Comparison of ENCODE assay signal across 13 cellular contexts in genomic region chr1:51621841-51622454, GRCh38. TPM values are rescaled to one million over a fixed set of nuclear protein-coding genes. Genes with fewer than 3 reads are reported as not detected.
A peak's percentile ranks its signal among the peaks of the same experiment; 100 is the strongest.
DNase-seq lines count a peak whose midpoint lies in the region; ATAC-seq and TF ChIP-seq lines count a peak whose summit lies in the region.
"Had no signal": no experiment of that assay in that cellular context is flagged by ENCODE, and none has a peak within 500 bp of the region (broad histone marks: within the 10 kb centered on the region; RNA-seq: fewer than 3 reads in every experiment).

No MANE protein-coding gene starts in this region.

- H3K4me1 ChIP-seq in right lobe of liver (peaks cover 0 to 56% (median 16%) of the 10 kb centered on the region in 4 donors), tibial artery (peaks cover 0 to 81% (median 53%) of the 10 kb centered on the region in 4 donors)

- intact Hi-C loops in right lobe of liver (cut with DNase I) = no loop called here
- intact Hi-C loops in tibial artery (cut with DNase I; ENCODE audit: low total_unique reads) = no loop called here

- no peak for TF ChIP-seq POLR2A in right lobe of liver (IDR thresholded peaks at IDR 0.05)

- TF ChIP-seq CTCF in WERI-Rb-1 (IDR thresholded peaks at IDR 0.05; ENCODE audit: low read depth, low read length) = no peak
- no peak for TF ChIP-seq CTCF in right lobe of liver (IDR thresholded peaks at IDR 0.05)
- TF ChIP-seq CTCF in tibial artery (IDR thresholded peaks at IDR 0.05) = no peak

- H3K27ac ChIP-seq in WERI-Rb-1 = peak overlapping the region; percentile 10; the same call in 1 of the 2 replicates
- H3K27ac ChIP-seq in right lobe of liver = peak overlapping the region; percentile 44 to 85 (median 76)
- peak overlapping the region; percentile 94 for H3K27ac ChIP-seq in tibial artery
- H3K27ac ChIP-seq: 22Rv1 had no signal

- peak; percentile 63 for DNase-seq in DMS53 (lab: John Stamatoyannopoulos, UW)
- no peak for DNase-seq in DMS53 treated with DMSO at 0.1 percent for 48 hours (lab: John Stamatoyannopoulos, UW; ENCODE audit: unreplicated experiment)
- no peak for DNase-seq in WERI-Rb-1
- DNase-seq in right lobe of liver = no peak
- DNase-seq in tibial artery = no peak
- no peak for DNase-seq in SKM-1 (lab: John Stamatoyannopoulos, UW; ENCODE audit: unreplicated experiment)
- DNase-seq in stimulated activated naive CD8-positive, alpha-beta T cell treated with anti-CD3 and anti-CD28 coated beads, Interleukin-15, Interleukin-2, amounts not matched to agents 100 U/mL and 50 U/mL, for 24 hours = no peak
- DNase-seq: CD4-positive, CD25-positive, alpha-beta regulatory T cell; cortex of kidney; stimulated activated CD4-positive, alpha-beta T cell treated with anti-CD3 and anti-CD28 coated beads, Interleukin-4, amount 100 ng/mL, for 1 hour had no signal

- WGBS in right lobe of liver (ENCODE audit: insufficient coverage, low coverage, low lambda C conversion rate, missing lambda C conversion rate) = 54% methylated on average over 2 of the region's 2 CpGs

- H3K36me3 ChIP-seq in WERI-Rb-1 (no peaks in the 10 kb centered on the region; the same call in 1 of the 2 replicates), right lobe of liver (no peaks in the 10 kb centered on the region), tibial artery (no peaks in the 10 kb centered on the region)

- peak in 1 of 4 donors; percentile 1 for ATAC-seq in right lobe of liver
- no peak for ATAC-seq in stimulated activated naive CD8-positive, alpha-beta T cell treated with anti-CD3 and anti-CD28 coated beads, Interleukin-15, Interleukin-2, amounts not matched to agents 100 U/mL and 50 U/mL, for 24 hours
- no peak for ATAC-seq in GM21367 (IDR thresholded peaks at IDR 0.05; ENCODE audit: unreplicated experiment)
- ATAC-seq: activated CD8-positive, alpha-beta T cell treated with anti-CD3 and anti-CD28 coated beads for 36 hours had no signal

- H3K4me3 ChIP-seq in WERI-Rb-1 (ENCODE audit: low read depth, low read length) (no peak overlapping the region), right lobe of liver (no peak overlapping the region), tibial artery (no peak overlapping the region)

- H3K27me3 ChIP-seq in WERI-Rb-1 (ENCODE audit: insufficient read depth, low read depth, severe bottlenecking) (no peaks in the 10 kb centered on the region), right lobe of liver (no peaks in the 10 kb centered on the region), tibial artery (no peaks in the 10 kb centered on the region)

- no peaks in the 10 kb centered on the region for H3K9me3 ChIP-seq in WERI-Rb-1 (ENCODE audit: severe bottlenecking)
- no peaks in the 10 kb centered on the region for H3K9me3 ChIP-seq in right lobe of liver
- no peaks in the 10 kb centered on the region for H3K9me3 ChIP-seq in tibial artery

RNA-seq across cellular contexts. Expression of gene OSBPL9, which starts 5.1 kb away (rescaled TPM):
- total RNA-seq in right lobe of liver = 10 to 100 TPM; 51.7 to 90.5 (median 71.7) TPM

Comparison
In these comparisons a context has a peak if more than half of its experiments do, and no peak if none do; other contexts are left out.
1. H3K27ac ChIP-seq: peak in every context shown above with its lines; median percentile 94 in tibial artery; 76 in right lobe of liver; 10 in WERI-Rb-1.